8 cellular contexts compared by ENCODE assay signal in the genomic region with DNA sequence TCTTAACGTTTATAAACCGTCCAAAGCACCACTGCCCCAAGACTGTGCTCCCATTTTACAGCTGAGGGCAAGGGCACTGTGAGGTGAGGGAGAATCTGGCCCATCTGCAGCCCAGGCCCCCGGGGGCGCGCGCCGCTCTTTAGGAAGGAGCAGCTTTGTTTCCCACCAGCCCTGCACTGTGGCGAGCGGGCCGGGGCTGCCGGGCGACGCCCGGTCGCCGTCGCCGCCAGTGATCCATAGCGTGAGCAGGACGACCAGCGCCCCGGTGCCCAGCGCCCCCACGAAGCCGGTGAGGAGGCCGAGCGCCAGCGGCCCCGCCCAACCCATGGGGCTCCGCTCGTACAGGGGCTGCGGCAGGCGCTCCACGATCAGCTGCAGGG. TPM values are rescaled to one million over a fixed set of nuclear protein-coding genes. Genes with fewer than 3 reads are reported as not detected.
DNase-seq lines count a peak whose midpoint lies in the region; ATAC-seq and TF ChIP-seq lines count a peak whose summit lies in the region.

No MANE protein-coding gene starts in this region.

- no peaks in the 10 kb centered on the region for H3K36me3 Mint-ChIP-seq in activated CD8-positive, alpha-beta memory T cell treated with anti-CD3 and anti-CD28 coated beads, Interleukin-2, amount 10 ng/mL, durations not matched to agents 7 days and 5 days

- H3K27ac ChIP-seq in AG04450 (ENCODE audit: low read depth, low read length) (no peak overlapping the region), MM.1S (ENCODE audit: low read length) (no peak overlapping the region), esophagus squamous epithelium (peak overlapping the region in 3 of 4 donors; percentile 48 to 82 (median 74)), neuronal stem cell (replicated peaks; ENCODE audit: low read length) (no peak overlapping the region)

- no peak for TF ChIP-seq CTCF in AG04450 (IDR thresholded peaks at IDR 0.05; ENCODE audit: low read depth, low read length)
- no peak for TF ChIP-seq CTCF in MM.1S (IDR thresholded peaks at IDR 0.05; ENCODE audit: low read length)
- no peak for TF ChIP-seq CTCF in esophagus squamous epithelium (IDR thresholded peaks at IDR 0.05)

- no peaks in the 10 kb centered on the region for H3K27me3 ChIP-seq in AG04450 (ENCODE audit: control insufficient read depth, insufficient read depth, low read length)
- peaks cover 31% of the 10 kb centered on the region for H3K27me3 ChIP-seq in MM.1S (replicated peaks; ENCODE audit: insufficient read depth, low read length)
- peaks cover 0 to 57% (median 0%) of the 10 kb centered on the region in 4 donors for H3K27me3 ChIP-seq in esophagus squamous epithelium
- peaks cover 0 to 16% (median 3%) of the 10 kb centered on the region in 3 experiments for H3K27me3 ChIP-seq in neuronal stem cell (ENCODE audit: control insufficient read depth in 3 of 3, insufficient read depth in 3 of 3, low read depth in 1 of 3, low read length in 3 of 3)

- H3K4me1 ChIP-seq in MM.1S (ENCODE audit: low read length) (no peaks in the 10 kb centered on the region), esophagus squamous epithelium (peaks cover 5 to 17% (median 8%) of the 10 kb centered on the region in 3 donors), neuronal stem cell (ENCODE audit: control insufficient read depth in 2 of 2, insufficient read depth in 1 of 2, low read depth in 1 of 2, low read length in 2 of 2) (no peaks in the 10 kb centered on the region)

- no peak overlapping the region for H4K91ac ChIP-seq in neuronal stem cell (ENCODE audit: low read depth, low read length, poor library complexity)

- no peak for TF ChIP-seq POLR2A in esophagus squamous epithelium (IDR thresholded peaks at IDR 0.05)

- H3K36me3 ChIP-seq in MM.1S (replicated peaks; ENCODE audit: insufficient read depth, low read length) (no peaks in the 10 kb centered on the region), esophagus squamous epithelium (no peaks in the 10 kb centered on the region), neuronal stem cell (replicated peaks in 1 of 2; ENCODE audit: control insufficient read depth in 2 of 2, insufficient read depth in 2 of 2, low read length in 2 of 2) (peaks cover 0 to 5% of the 10 kb centered on the region in 2 donors)

- H3K4me3 ChIP-seq in AG04450 (ENCODE audit: low read depth, low read length) = peak overlapping the region; percentile 39; the same call in 1 of the 2 replicates
- H3K4me3 ChIP-seq in MM.1S (ENCODE audit: low read length) = no peak overlapping the region
- H3K4me3 ChIP-seq in esophagus squamous epithelium = peak overlapping the region; percentile 12 to 66 (median 53)
- H3K4me3 ChIP-seq in neuronal stem cell (ENCODE audit: low read length in 2 of 2) = peak overlapping the region in 1 of 2 donors; percentile 78

- no peaks in the 10 kb centered on the region for H3K9me3 Mint-ChIP-seq in activated CD8-positive, alpha-beta memory T cell treated with anti-CD3 and anti-CD28 coated beads, Interleukin-2, amount 10 ng/mL, durations not matched to agents 7 days and 5 days (ENCODE audit: low read depth)

- H3K79me1 ChIP-seq in neuronal stem cell (ENCODE audit: low read depth, low read length) = peaks cover 3% of the 10 kb centered on the region

- no peak overlapping the region for H2BK15ac ChIP-seq in neuronal stem cell (ENCODE audit: low read length)

- peak overlapping the region; percentile 77 for H2AK5ac ChIP-seq in neuronal stem cell (ENCODE audit: low read depth, low read length)

- H2BK120ac ChIP-seq in neuronal stem cell (ENCODE audit: low read depth, low read length) = no peak overlapping the region

- no peaks in the 10 kb centered on the region for H3K9me2 ChIP-seq in MM.1S (replicated peaks; ENCODE audit: insufficient read depth, low read length)

- no peak overlapping the region for H2AFZ ChIP-seq in MM.1S (ENCODE audit: low read length)
- H2AFZ ChIP-seq in neuronal stem cell (ENCODE audit: low read length) = no peak overlapping the region

- no peak overlapping the region for H3K14ac ChIP-seq in neuronal stem cell (ENCODE audit: low read length)

- POLR2A ChIA-PET in AG04450 (lab: Yijun Ruan, JAX) = interaction anchor here (0.6 to 0.9 kb wide), 2 partner anchors 42 to 385 kb away, joined by 3 read pairs; no protein-coding TSS in a partner anchor

- H3K4me1 Mint-ChIP-seq in activated CD8-positive, alpha-beta memory T cell treated with anti-CD3 and anti-CD28 coated beads, Interleukin-2, amount 10 ng/mL, durations not matched to agents 7 days and 5 days = peaks cover 3% of the 10 kb centered on the region

- H3K9ac ChIP-seq in MM.1S (ENCODE audit: low read length) (no peak overlapping the region), neuronal stem cell (ENCODE audit: low read depth, low read length, poor library complexity) (peak overlapping the region; percentile 73)

- H3K4me2 ChIP-seq in MM.1S (ENCODE audit: low read depth, low read length) (peak overlapping the region; percentile 29; the same call in 1 of the 2 replicates), neuronal stem cell (ENCODE audit: insufficient read depth, low read length, poor library complexity, severe bottlenecking) (peak overlapping the region; percentile 87)

- H3K79me2 ChIP-seq in MM.1S (ENCODE audit: low read length) = no peaks in the 10 kb centered on the region

- no peak overlapping the region for H2BK5ac ChIP-seq in neuronal stem cell (ENCODE audit: low read length)

- ATAC-seq in GM18502 (IDR thresholded peaks at IDR 0.05; ENCODE audit: poor library complexity, unreplicated experiment) = no peak
- no peak for ATAC-seq in activated CD8-positive, alpha-beta memory T cell treated with anti-CD3 and anti-CD28 coated beads, Interleukin-2, amount 10 ng/mL, durations not matched to agents 7 days and 5 days

- WGBS in esophagus squamous epithelium, 2 donors = 40% methylated on average over 1 of the region's 34 CpGs; no CpG with 5 or more reads in 1 of the 2 donors
- no CpG with 5 or more reads among the region's 34 CpGs for WGBS in neuronal stem cell (ENCODE audit: extremely low coverage in 2 of 2, insufficient read length in 2 of 2, insufficient replicate concordance in 1 of 2), 2 donors

- no peak for DNase-seq in AG04450 (ENCODE audit: low read depth, low spot score)
- DNase-seq in MM.1S = no peak
- no peak for DNase-seq in esophagus squamous epithelium (lab: John Stamatoyannopoulos, UW)
- no peak for DNase-seq in neuronal stem cell (ENCODE audit: low spot score)
- DNase-seq in NCI-H69 (lab: John Stamatoyannopoulos, UW) = no peak
- DNase-seq in activated CD8-positive, alpha-beta memory T cell treated with anti-CD3 and anti-CD28 coated beads, Interleukin-2, amount 10 ng/mL, durations not matched to agents 7 days and 5 days = no peak
- DNase-seq in NCI-H748 (lab: John Stamatoyannopoulos, UW; ENCODE audit: unreplicated experiment) = no peak

- H3K4me3 Mint-ChIP-seq in activated CD8-positive, alpha-beta memory T cell treated with anti-CD3 and anti-CD28 coated beads, Interleukin-2, amount 10 ng/mL, durations not matched to agents 7 days and 5 days = no peak overlapping the region

- intact Hi-C loops in esophagus squamous epithelium (cut with DNase I) = loop anchor here (10.0 kb wide), 1 partner anchor 279 kb away; no protein-coding TSS in a partner anchor

- no peak overlapping the region for H4K8ac ChIP-seq in neuronal stem cell (ENCODE audit: low read depth, low read length)

- no peak overlapping the region for H3K27ac Mint-ChIP-seq in activated CD8-positive, alpha-beta memory T cell treated with anti-CD3 and anti-CD28 coated beads, Interleukin-2, amount 10 ng/mL, durations not matched to agents 7 days and 5 days

- peak overlapping the region; percentile 34 for H3K23ac ChIP-seq in neuronal stem cell (ENCODE audit: low read depth, low read length, poor library complexity)

- H3F3A ChIP-seq in MM.1S (ENCODE audit: insufficient read depth, low read length) = no peaks in the 10 kb centered on the region

- CTCF ChIA-PET in AG04450 (lab: Charles Lee) = interaction anchor here (0.7 to 1.6 kb wide), 10 partner anchors 10 to 393 kb away, joined by 3 to 7 read pairs (median 3); no protein-coding TSS in a partner anchor
- CTCF ChIA-PET in activated CD8-positive, alpha-beta memory T cell treated with anti-CD3 and anti-CD28 coated beads, Interleukin-2, amount 10 ng/mL, durations not matched to agents 7 days and 5 days (lab: Charles Lee) = interaction anchor here (0.6 to 2.9 kb wide), 18 partner anchors 10 to 429 kb away, joined by 3 to 22 read pairs (median 4); a partner anchor contains a TSS

- H3K9me3 ChIP-seq in AG04450 (ENCODE audit: control insufficient read depth, insufficient read depth, low read length) = no peaks in the 10 kb centered on the region; the same call in 1 of the 2 replicates
- no peaks in the 10 kb centered on the region for H3K9me3 ChIP-seq in MM.1S (replicated peaks; ENCODE audit: insufficient read depth, low read length)
- H3K9me3 ChIP-seq in esophagus squamous epithelium = no peaks in the 10 kb centered on the region
- H3K9me3 ChIP-seq in neuronal stem cell (replicated peaks in 1 of 2; ENCODE audit: control insufficient read depth in 2 of 2, insufficient read depth in 1 of 2, low read depth in 1 of 2, low read length in 2 of 2) = no peaks in the 10 kb centered on the region

- H3K27me3 Mint-ChIP-seq in activated CD8-positive, alpha-beta memory T cell treated with anti-CD3 and anti-CD28 coated beads, Interleukin-2, amount 10 ng/mL, durations not matched to agents 7 days and 5 days = peaks cover 13% of the 10 kb centered on the region

- peak overlapping the region; percentile 89 for H3K18ac ChIP-seq in neuronal stem cell (ENCODE audit: low read length)

- H2BK12ac ChIP-seq in neuronal stem cell (ENCODE audit: low read length) = peak overlapping the region; percentile 52

- no peaks in the 10 kb centered on the region for H4K20me1 ChIP-seq in MM.1S (ENCODE audit: insufficient read depth, low read length)

- H3K4ac ChIP-seq in neuronal stem cell (ENCODE audit: low read length) = no peak overlapping the region

RNA-seq across cellular contexts. Expression of a gene that starts 34.6 kb away (rescaled TPM):
- polyA plus RNA-seq in AG04450 (2011; rRNA removed) = 0.22 and 0.26 TPM in 2 replicates
- polyA minus RNA-seq in AG04450 (2011; rRNA and poly(A)+ RNA removed) = 0.74 and 1.3 TPM in 2 replicates
- total RNA-seq in esophagus squamous epithelium = under 1 TPM in 3 of 4 donors, not detected in 1; 0.18 to 0.38 (median 0.19) TPM
- 28.1 TPM for polyA plus RNA-seq in neuronal stem cell (2013, experiment 1 of 2)
- polyA plus RNA-seq in neuronal stem cell (2013, experiment 2 of 2) = 28.7 TPM
- under 1 TPM; 0.40 to 0.73 TPM for total RNA-seq in activated CD8-positive, alpha-beta memory T cell treated with anti-CD3 and anti-CD28 coated beads, Interleukin-2, amount 10 ng/mL, durations not matched to agents 7 days and 5 days

Comparison
In these comparisons a context has a peak if more than half of its experiments do, and no peak if none do; other contexts are left out.
1. H3K27ac ChIP-seq: peak in esophagus squamous epithelium (3 of 4); none in AG04450 (single experiment), MM.1S (single experiment) and neuronal stem cell (single experiment).